ENCODE assay signal across 1 cellular context in the genomic region with DNA sequence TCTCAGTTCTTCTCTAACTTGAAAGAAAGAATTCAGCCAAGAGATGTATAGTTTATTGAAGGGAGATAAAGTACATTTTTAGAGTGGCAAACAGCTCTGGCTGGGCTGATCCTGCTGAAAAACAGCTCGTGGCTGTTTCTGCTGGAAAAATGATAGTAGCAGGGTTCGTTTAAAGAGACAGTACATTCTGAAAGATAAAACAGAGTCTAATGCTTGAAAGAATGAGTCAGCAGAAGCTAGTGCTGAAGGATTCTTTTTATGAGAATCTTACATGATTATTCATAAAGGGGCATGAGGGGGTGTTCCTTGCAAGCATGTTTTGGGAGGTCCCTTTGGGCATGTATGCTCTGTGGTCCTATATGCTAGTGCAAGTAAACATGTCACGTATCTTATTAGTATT.
TF ChIP-seq lines count a peak whose summit lies in the region.

No MANE protein-coding gene starts in this region.

TF ChIP-seq in HepG2, 621 proteins besides CTCF, POLR2A, EP300 and RAD21 (continued from another document):
- TF ChIP-seq, protein P1, sequence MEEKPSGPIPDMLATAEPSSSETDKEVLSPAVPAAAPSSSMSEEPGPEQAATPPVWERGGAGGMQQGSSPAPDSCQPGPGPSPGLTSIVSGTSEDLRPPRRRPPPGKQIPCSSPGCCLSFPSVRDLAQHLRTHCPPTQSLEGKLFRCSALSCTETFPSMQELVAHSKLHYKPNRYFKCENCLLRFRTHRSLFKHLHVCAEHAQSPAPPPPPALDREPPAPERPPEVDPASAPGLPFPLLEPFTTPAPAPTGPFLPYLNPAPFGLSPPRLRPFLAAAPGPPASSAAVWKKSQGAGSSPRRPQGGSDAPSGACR (CRISPR knock-in tag; IDR thresholded peaks at IDR 0.05), result no peak
- TF ChIP-seq TGIF2 (CRISPR knock-in tag; IDR thresholded peaks at IDR 0.05) (no peak), ELF4 (CRISPR knock-in tag; IDR thresholded peaks at IDR 0.05; ENCODE audit: borderline replicate concordance) (no peak), KLF12 (CRISPR knock-in tag; IDR thresholded peaks at IDR 0.05; ENCODE audit: borderline replicate concordance) (no peak), ARNT2 (CRISPR knock-in tag; IDR thresholded peaks at IDR 0.05; ENCODE audit: low read depth) (no peak), SRSF9 (IDR thresholded peaks at IDR 0.05; ENCODE audit: borderline replicate concordance, insufficient read depth, low read depth, low read length, poor library complexity, severe bottlenecking) (no peak), ZBTB3 (CRISPR knock-in tag; IDR thresholded peaks at IDR 0.05; ENCODE audit: borderline replicate concordance, low read depth) (no peak)
- TF ChIP-seq, protein P2, sequence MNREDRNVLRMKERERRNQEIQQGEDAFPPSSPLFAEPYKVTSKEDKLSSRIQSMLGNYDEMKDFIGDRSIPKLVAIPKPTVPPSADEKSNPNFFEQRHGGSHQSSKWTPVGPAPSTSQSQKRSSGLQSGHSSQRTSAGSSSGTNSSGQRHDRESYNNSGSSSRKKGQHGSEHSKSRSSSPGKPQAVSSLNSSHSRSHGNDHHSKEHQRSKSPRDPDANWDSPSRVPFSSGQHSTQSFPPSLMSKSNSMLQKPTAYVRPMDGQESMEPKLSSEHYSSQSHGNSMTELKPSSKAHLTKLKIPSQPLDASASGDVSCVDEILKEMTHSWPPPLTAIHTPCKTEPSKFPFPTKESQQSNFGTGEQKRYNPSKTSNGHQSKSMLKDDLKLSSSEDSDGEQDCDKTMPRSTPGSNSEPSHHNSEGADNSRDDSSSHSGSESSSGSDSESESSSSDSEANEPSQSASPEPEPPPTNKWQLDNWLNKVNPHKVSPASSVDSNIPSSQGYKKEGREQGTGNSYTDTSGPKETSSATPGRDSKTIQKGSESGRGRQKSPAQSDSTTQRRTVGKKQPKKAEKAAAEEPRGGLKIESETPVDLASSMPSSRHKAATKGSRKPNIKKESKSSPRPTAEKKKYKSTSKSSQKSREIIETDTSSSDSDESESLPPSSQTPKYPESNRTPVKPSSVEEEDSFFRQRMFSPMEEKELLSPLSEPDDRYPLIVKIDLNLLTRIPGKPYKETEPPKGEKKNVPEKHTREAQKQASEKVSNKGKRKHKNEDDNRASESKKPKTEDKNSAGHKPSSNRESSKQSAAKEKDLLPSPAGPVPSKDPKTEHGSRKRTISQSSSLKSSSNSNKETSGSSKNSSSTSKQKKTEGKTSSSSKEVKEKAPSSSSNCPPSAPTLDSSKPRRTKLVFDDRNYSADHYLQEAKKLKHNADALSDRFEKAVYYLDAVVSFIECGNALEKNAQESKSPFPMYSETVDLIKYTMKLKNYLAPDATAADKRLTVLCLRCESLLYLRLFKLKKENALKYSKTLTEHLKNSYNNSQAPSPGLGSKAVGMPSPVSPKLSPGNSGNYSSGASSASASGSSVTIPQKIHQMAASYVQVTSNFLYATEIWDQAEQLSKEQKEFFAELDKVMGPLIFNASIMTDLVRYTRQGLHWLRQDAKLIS (CRISPR knock-in tag; IDR thresholded peaks at IDR 0.05), result no peak
- TF ChIP-seq, protein P3, sequence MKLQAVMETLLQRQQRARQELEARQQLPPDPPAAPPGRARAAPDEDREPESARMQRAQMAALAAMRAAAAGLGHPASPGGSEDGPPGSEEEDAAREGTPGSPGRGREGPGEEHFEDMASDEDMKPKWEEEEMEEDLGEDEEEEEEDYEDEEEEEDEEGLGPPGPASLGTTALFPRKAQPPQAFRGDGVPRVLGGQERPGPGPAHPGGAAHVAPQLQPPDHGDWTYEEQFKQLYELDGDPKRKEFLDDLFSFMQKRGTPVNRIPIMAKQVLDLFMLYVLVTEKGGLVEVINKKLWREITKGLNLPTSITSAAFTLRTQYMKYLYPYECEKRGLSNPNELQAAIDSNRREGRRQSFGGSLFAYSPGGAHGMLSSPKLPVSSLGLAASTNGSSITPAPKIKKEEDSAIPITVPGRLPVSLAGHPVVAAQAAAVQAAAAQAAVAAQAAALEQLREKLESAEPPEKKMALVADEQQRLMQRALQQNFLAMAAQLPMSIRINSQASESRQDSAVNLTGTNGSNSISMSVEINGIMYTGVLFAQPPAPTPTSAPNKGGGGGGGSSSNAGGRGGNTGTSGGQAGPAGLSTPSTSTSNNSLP (IDR thresholded peaks at IDR 0.05; ENCODE audit: low read depth, low read length), result no peak
- TF ChIP-seq, protein P4, sequence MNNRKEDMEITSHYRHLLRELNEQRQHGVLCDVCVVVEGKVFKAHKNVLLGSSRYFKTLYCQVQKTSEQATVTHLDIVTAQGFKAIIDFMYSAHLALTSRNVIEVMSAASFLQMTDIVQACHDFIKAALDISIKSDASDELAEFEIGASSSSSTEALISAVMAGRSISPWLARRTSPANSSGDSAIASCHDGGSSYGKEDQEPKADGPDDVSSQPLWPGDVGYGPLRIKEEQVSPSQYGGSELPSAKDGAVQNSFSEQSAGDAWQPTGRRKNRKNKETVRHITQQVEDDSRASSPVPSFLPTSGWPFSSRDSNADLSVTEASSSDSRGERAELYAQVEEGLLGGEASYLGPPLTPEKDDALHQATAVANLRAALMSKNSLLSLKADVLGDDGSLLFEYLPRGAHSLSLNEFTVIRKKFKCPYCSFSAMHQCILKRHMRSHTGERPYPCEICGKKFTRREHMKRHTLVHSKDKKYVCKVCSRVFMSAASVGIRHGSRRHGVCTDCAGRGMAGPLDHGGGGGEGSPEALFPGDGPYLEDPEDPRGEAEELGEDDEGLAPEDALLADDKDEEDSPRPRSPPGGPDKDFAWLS (CRISPR knock-in tag; IDR thresholded peaks at IDR 0.05; ENCODE audit: borderline replicate concordance), result no peak
